Comparison of ENCODE assay signal across 19 cellular contexts in the genomic region with DNA sequence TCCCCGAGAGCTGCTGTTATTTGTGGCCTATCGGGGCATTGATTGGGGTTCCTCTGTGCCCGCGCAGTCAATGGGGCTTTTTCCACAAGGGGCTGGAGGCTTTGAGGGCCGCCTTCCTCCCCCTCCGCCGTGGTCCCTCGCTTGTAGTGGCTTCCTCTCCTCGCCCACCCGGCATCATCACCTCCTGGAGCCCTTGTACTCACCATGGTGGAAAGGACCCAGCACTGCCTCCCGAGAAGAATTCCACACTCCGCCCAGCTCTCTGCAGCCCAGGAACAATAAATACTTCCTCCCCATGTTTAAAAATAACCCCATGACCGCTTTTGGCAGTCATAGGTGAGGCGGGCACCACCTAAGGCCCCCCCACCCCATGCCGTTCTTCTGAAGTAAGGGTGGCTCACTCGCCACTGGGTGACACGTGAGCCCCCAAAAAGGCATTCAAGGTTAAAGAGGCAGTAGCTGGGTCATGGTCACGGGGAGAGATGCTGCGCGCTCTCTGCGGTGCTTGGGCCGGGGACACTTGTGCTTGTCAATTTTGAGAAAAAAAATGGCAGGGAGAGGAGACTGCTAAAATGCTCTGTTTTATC. TPM values are rescaled to one million over a fixed set of nuclear protein-coding genes. Genes with fewer than 3 reads are reported as not detected.
A peak's percentile ranks its signal among the peaks of the same experiment; 100 is the strongest.
DNase-seq lines count a peak whose midpoint lies in the region; ATAC-seq and TF ChIP-seq lines count a peak whose summit lies in the region.
"Had no signal": no experiment of that assay in that cellular context is flagged by ENCODE, and none has a peak within 500 bp of the region (broad histone marks: within the 10 kb centered on the region; RNA-seq: fewer than 3 reads in every experiment).

A gene with protein sequence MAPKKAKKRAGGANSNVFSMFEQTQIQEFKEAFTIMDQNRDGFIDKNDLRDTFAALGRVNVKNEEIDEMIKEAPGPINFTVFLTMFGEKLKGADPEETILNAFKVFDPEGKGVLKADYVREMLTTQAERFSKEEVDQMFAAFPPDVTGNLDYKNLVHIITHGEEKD (minus strand): TSS at position 256 of the 587 bp plus-strand sequence. CDS start 50 bp downstream, at position 206.

- no peaks in the 10 kb centered on the region for H3K9me3 Mint-ChIP-seq in activated naive CD4-positive, alpha-beta T cell treated with anti-CD3 and anti-CD28 coated beads, Interleukin-2, amount 50 U/mL, for 24 hours
- H3K9me3 Mint-ChIP-seq in activated naive CD4-positive, alpha-beta T cell treated with anti-CD3 and anti-CD28 coated beads for 36 hours, result no peaks in the 10 kb centered on the region
- H3K9me3 Mint-ChIP-seq: CD8-positive, alpha-beta memory T cell had no signal

- no peaks in the 10 kb centered on the region for H3K27me3 Mint-ChIP-seq in activated naive CD4-positive, alpha-beta T cell treated with anti-CD3 and anti-CD28 coated beads, Interleukin-2, amount 50 U/mL, for 24 hours
- H3K27me3 Mint-ChIP-seq in activated naive CD4-positive, alpha-beta T cell treated with anti-CD3 and anti-CD28 coated beads for 36 hours (ENCODE audit: low read depth), result no peaks in the 10 kb centered on the region

- intact Hi-C loops in activated naive CD4-positive, alpha-beta T cell treated with anti-CD3 and anti-CD28 coated beads for 36 hours (cut with micrococcal nuclease), result no loop called here
- intact Hi-C loops in heart left ventricle (cut with DNase I), result no loop called here

- H3K27me3 ChIP-seq in heart left ventricle (peaks cover 0 to 7% (median 0%) of the 10 kb centered on the region in 9 donors), thoracic aorta (replicated peaks; ENCODE audit: insufficient read depth) (no peaks in the 10 kb centered on the region)
- H3K27me3 ChIP-seq: BLaER1 treated with 17β-estradiol and CSF1 and Interleukin-3, amounts not matched to agents 10 nM and 100 nM had no signal

- no peak within 1 kb of the TSS for H3K4me3 Mint-ChIP-seq in activated naive CD4-positive, alpha-beta T cell treated with anti-CD3 and anti-CD28 coated beads, Interleukin-2, amount 50 U/mL, for 24 hours
- H3K4me3 Mint-ChIP-seq in activated naive CD4-positive, alpha-beta T cell treated with anti-CD3 and anti-CD28 coated beads for 36 hours, result no peak within 1 kb of the TSS

- H3K4me1 ChIP-seq in heart left ventricle (peaks cover 0 to 12% (median 1%) of the 10 kb centered on the region in 12 donors), thoracic aorta (ENCODE audit: control insufficient read depth in 1 of 2, low read depth in 2 of 2) (no peaks in the 10 kb centered on the region)

- H3K36me3 Mint-ChIP-seq in activated naive CD4-positive, alpha-beta T cell treated with anti-CD3 and anti-CD28 coated beads, Interleukin-2, amount 50 U/mL, for 24 hours, result no peaks in the 10 kb centered on the region
- H3K36me3 Mint-ChIP-seq in activated naive CD4-positive, alpha-beta T cell treated with anti-CD3 and anti-CD28 coated beads for 36 hours (ENCODE audit: low read depth), result no peaks in the 10 kb centered on the region
- H3K36me3 Mint-ChIP-seq: CD8-positive, alpha-beta memory T cell had no signal

- peak within 1 kb of the TSS; percentile 53 for H3K27ac Mint-ChIP-seq in activated naive CD4-positive, alpha-beta T cell treated with anti-CD3 and anti-CD28 coated beads, Interleukin-2, amount 50 U/mL, for 24 hours
- H3K27ac Mint-ChIP-seq in activated naive CD4-positive, alpha-beta T cell treated with anti-CD3 and anti-CD28 coated beads for 36 hours, result no peak within 1 kb of the TSS

- H3K4me3 ChIP-seq in heart left ventricle, result peak within 1 kb of the TSS; percentile 39 to 76 (median 58)
- no peak within 1 kb of the TSS for H3K4me3 ChIP-seq in thoracic aorta
- H3K4me3 ChIP-seq: BLaER1 treated with 17β-estradiol and CSF1 and Interleukin-3, amounts not matched to agents 10 nM and 100 nM; GM12878; GM23248; PC-9 had no signal

- H3K36me3 ChIP-seq in heart left ventricle (peaks cover 0 to 28% (median 0%) of the 10 kb centered on the region in 9 donors), thoracic aorta (no peaks in the 10 kb centered on the region)
- H3K36me3 ChIP-seq: BLaER1 treated with 17β-estradiol and CSF1 and Interleukin-3, amounts not matched to agents 10 nM and 100 nM had no signal

- CTCF ChIA-PET in activated naive CD4-positive, alpha-beta T cell treated with anti-CD3 and anti-CD28 coated beads for 36 hours (lab: Charles Lee), result no interaction called here

- H3K27ac ChIP-seq in heart left ventricle, result peak within 1 kb of the TSS; percentile 68 to 97 (median 90)
- H3K27ac ChIP-seq in thoracic aorta, result no peak within 1 kb of the TSS
- H3K27ac ChIP-seq: BLaER1 treated with 17β-estradiol and CSF1 and Interleukin-3, amounts not matched to agents 10 nM and 100 nM; GM23248; PC-9 had no signal

- TF ChIP-seq CTCF in heart left ventricle (IDR thresholded peaks at IDR 0.05), result no peak
- TF ChIP-seq CTCF in thoracic aorta (IDR thresholded peaks at IDR 0.05), result no peak

- H3K4me1 Mint-ChIP-seq in activated naive CD4-positive, alpha-beta T cell treated with anti-CD3 and anti-CD28 coated beads, Interleukin-2, amount 50 U/mL, for 24 hours, result no peaks in the 10 kb centered on the region
- no peaks in the 10 kb centered on the region for H3K4me1 Mint-ChIP-seq in activated naive CD4-positive, alpha-beta T cell treated with anti-CD3 and anti-CD28 coated beads for 36 hours (ENCODE audit: low read depth)
- H3K4me1 Mint-ChIP-seq: CD8-positive, alpha-beta memory T cell had no signal

- TF ChIP-seq POLR2A in heart left ventricle (IDR thresholded peaks at IDR 0.05) (peak in 1 of 2 donors; percentile 89), GM18505 (IDR thresholded peaks at IDR 0.05; ENCODE audit: borderline replicate concordance, extremely low read depth, insufficient read depth, insufficient read length) (no peak)

- H3K9me3 ChIP-seq in heart left ventricle, result no peaks in the 10 kb centered on the region
- H3K9me3 ChIP-seq in thoracic aorta, result no peaks in the 10 kb centered on the region

- no peak for DNase-seq in activated naive CD4-positive, alpha-beta T cell treated with anti-CD3 and anti-CD28 coated beads for 36 hours
- DNase-seq in heart left ventricle (peak in 4 of 5 donors; percentile 83 to 90 (median 84)), myocyte (ENCODE audit: low read depth) (peak; percentile 58), thoracic aorta (ENCODE audit: low spot score) (no peak), NCI-H187 treated with DMSO at 0.1 percent for 48 hours (lab: John Stamatoyannopoulos, UW) (no peak)
- DNase-seq: 8988T; CD8-positive, alpha-beta memory T cell; DMS79 treated with DMSO at 0.1 percent for 48 hours; NCI-H2029; NCI-H2171; NCI-H446 treated with DMSO at 0.1 percent for 48 hours; NCI-H774; PC-9 had no signal

- ATAC-seq in heart left ventricle (peak; percentile 83 to 92 (median 86)), thoracic aorta (ENCODE audit: insufficient number of reproducible peaks, low FRiP score, low read depth) (peak; percentile 19), GM18505 (IDR thresholded peaks at IDR 0.05; ENCODE audit: unreplicated experiment) (no peak), GM21723 (IDR thresholded peaks at IDR 0.05; ENCODE audit: unreplicated experiment) (no peak)
- ATAC-seq: GM12878 had no signal

- WGBS in heart left ventricle, 4 donors, result 35 to 55% (median 46%) methylated on average over 22 of the region's 22 CpGs

RNA-seq across cellular contexts. Expression of the gene that starts here (rescaled TPM):
- not detected for total RNA-seq in activated naive CD4-positive, alpha-beta T cell treated with anti-CD3 and anti-CD28 coated beads for 36 hours
- over 10,000 TPM in 8 of 9 donors, 1,000 to 10,000 TPM in 1; 9,599 to 55,783 (median 27,750) TPM for total RNA-seq in heart left ventricle
- polyA plus RNA-seq in heart left ventricle, result over 10,000 TPM; 13,945 to 25,284 TPM
- total RNA-seq in myocyte, result 20.2 and 24.6 TPM in 2 replicates
- 106 TPM for polyA plus RNA-seq in myocyte (2012)
- total RNA-seq in thoracic aorta, result 1 to 10 TPM in 1 of 2 donors, under 1 TPM in 1; 0.81 to 1.9 TPM
- total RNA-seq: CD8-positive, alpha-beta memory T cell; GM23248; PC-9 had no signal
- polyA plus RNA-seq: CD8-positive, alpha-beta memory T cell; GM23248 had no signal

Comparison
In these comparisons a context has a peak if more than half of its experiments do, and no peak if none do; other contexts are left out.
1. RNA of the gene that starts here (total RNA-seq): 9,599 to 55,783 TPM in heart left ventricle; 20.2 to 24.6 TPM in myocyte, 0.81 to 1.9 TPM in thoracic aorta and not detected in activated naive CD4-positive, alpha-beta T cell treated with anti-CD3 and anti-CD28 coated beads for 36 hours; every median in the first group is over 100 times any median in the second.
2. DNase-seq: peak in heart left ventricle (4 of 5) and myocyte (single experiment); none in activated naive CD4-positive, alpha-beta T cell treated with anti-CD3 and anti-CD28 coated beads for 36 hours (single experiment), thoracic aorta (single experiment) and NCI-H187 treated with DMSO at 0.1 percent for 48 hours (single experiment).
3. ATAC-seq: peak in heart left ventricle (4 of 4) and thoracic aorta (single experiment); none in GM18505 (single experiment) and GM21723 (single experiment).
4. H3K27ac ChIP-seq: peak in heart left ventricle (12 of 12); none in thoracic aorta (0 of 2).